In the genomic region with DNA sequence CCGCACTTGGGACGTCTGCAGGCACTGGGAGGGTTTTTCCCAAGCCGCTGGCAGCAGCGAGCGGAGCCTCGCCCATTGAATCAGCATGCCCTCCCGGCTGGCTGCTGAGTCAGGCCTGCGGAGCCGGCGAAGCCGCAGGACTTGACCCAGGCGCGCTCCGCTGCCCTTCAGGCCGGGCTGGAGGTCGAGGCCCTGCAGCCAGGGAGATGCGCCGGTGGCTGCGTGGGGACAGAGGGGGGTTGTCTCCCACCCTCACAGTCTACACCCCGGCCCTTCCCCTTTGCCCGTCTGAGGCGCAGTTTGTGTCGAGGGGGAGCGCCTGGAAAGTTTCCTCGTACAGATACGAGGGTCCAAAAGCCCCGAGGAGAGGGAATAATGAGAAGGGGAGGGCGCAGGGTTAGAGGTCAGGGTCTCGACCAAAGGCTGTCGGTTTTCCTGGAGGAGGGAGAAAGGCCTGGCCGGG, we compare ENCODE assay signal across 8 cellular contexts. TPM values are rescaled to one million over a fixed set of nuclear protein-coding genes. Genes with fewer than 3 reads are reported as not detected.
DNase-seq lines count a peak whose midpoint lies in the region; ATAC-seq and TF ChIP-seq lines count a peak whose summit lies in the region.

No MANE protein-coding gene starts in this region.

- no peak for TF ChIP-seq EP300 in sigmoid colon (IDR thresholded peaks at IDR 0.05)

- H3K4me1 ChIP-seq in NT2/D1 (ENCODE audit: insufficient read depth, insufficient read length), result peaks cover 16% of the 10 kb centered on the region
- H3K4me1 ChIP-seq in body of pancreas, result peaks cover 30% of the 10 kb centered on the region
- H3K4me1 ChIP-seq in sigmoid colon, result peaks cover 0 to 68% (median 57%) of the 10 kb centered on the region in 4 donors

- H3K27ac ChIP-seq in body of pancreas, result peak overlapping the region; percentile 76 to 97 (median 95)
- peak overlapping the region; percentile 97 to 100 (median 100) for H3K27ac ChIP-seq in sigmoid colon

- peak overlapping the region; percentile 92 for H3K9ac ChIP-seq in NT2/D1 (ENCODE audit: insufficient read length, low read depth)

- H3K4me3 ChIP-seq in NT2/D1 (ENCODE audit: insufficient read length, low read depth), result peak overlapping the region; percentile 82
- H3K4me3 ChIP-seq in body of pancreas, result peak overlapping the region; percentile 97 to 98
- peak overlapping the region; percentile 87 for H3K4me3 ChIP-seq in iPS-18c (ENCODE audit: insufficient read depth, low read depth, low read length)
- H3K4me3 ChIP-seq in sigmoid colon, result peak overlapping the region; percentile 78 to 96 (median 86)

- TF ChIP-seq POLR2A in body of pancreas (IDR thresholded peaks at IDR 0.05) (peak; percentile 24 to 73 (median 71)), sigmoid colon (IDR thresholded peaks at IDR 0.05) (peak in 1 of 2 donors; percentile 57)

- H3K27me3 ChIP-seq in NT2/D1 (ENCODE audit: insufficient read depth, insufficient read length) (no peaks in the 10 kb centered on the region), body of pancreas (no peaks in the 10 kb centered on the region), sigmoid colon (no peaks in the 10 kb centered on the region)

- H3K9me3 ChIP-seq in NT2/D1 (ENCODE audit: insufficient read depth, low read length), result no peaks in the 10 kb centered on the region
- H3K9me3 ChIP-seq in body of pancreas, result no peaks in the 10 kb centered on the region
- H3K9me3 ChIP-seq in iPS-18c (ENCODE audit: control insufficient read depth, insufficient read depth, low read length), result no peaks in the 10 kb centered on the region
- H3K9me3 ChIP-seq in sigmoid colon, result no peaks in the 10 kb centered on the region

- intact Hi-C loops in body of pancreas (cut with DNase I) (no loop called here), sigmoid colon (cut with DNase I) (loop anchor here (2.0 kb wide), 1 partner anchor 51 kb away; no protein-coding TSS in a partner anchor)

- DNase-seq in stimulated activated CD4-positive, alpha-beta T cell treated with anti-CD3 and anti-CD28 coated beads, Interleukin-15, amount 100 ng/mL, for 24 hours, result peak; percentile 41
- no peak for DNase-seq in stimulated activated CD4-positive, alpha-beta T cell treated with anti-CD3 and anti-CD28 coated beads, Interleukin-2, amount 100 ng/mL, for 48 hours
- DNase-seq in NT2/D1 (ENCODE audit: low read depth, low spot score), result no peak
- peak; percentile 68 to 81 (median 76) for DNase-seq in body of pancreas
- DNase-seq in sigmoid colon, result peak; percentile 90
- no peak for DNase-seq in NK-92 treated with Interleukin-12 subunit alpha and Interleukin-12 subunit beta, amount 100 ng/mL, for 24 hours (lab: John Stamatoyannopoulos, UW)
- no peak for DNase-seq in NCI-H2029 treated with DMSO at 0.1 percent for 48 hours (lab: John Stamatoyannopoulos, UW)

- H3K36me3 ChIP-seq in NT2/D1 (ENCODE audit: insufficient read depth, insufficient read length, low read length), result peaks cover 8% of the 10 kb centered on the region
- no peaks in the 10 kb centered on the region for H3K36me3 ChIP-seq in body of pancreas (replicated peaks in 1 of 2; ENCODE audit: insufficient read depth in 1 of 2, low read depth in 2 of 2)
- peaks cover 0 to 3% (median 0%) of the 10 kb centered on the region in 4 donors for H3K36me3 ChIP-seq in sigmoid colon

- 0 to 5% methylated on average over 2 to 31 of the region's 31 CpGs for WGBS in body of pancreas, 2 donors
- WGBS in sigmoid colon, 2 donors, result 4 to 12% methylated on average over 31 of the region's 31 CpGs

- peak; percentile 64 for ATAC-seq in body of pancreas

- no peak for TF ChIP-seq CTCF in body of pancreas (IDR thresholded peaks at IDR 0.05)
- no peak for TF ChIP-seq CTCF in sigmoid colon (IDR thresholded peaks at IDR 0.05)

RNA-seq across cellular contexts. Expression of gene KLC1, which starts 0.8 kb away (rescaled TPM):
- total RNA-seq in body of pancreas (100 to 1,000 TPM; 199 to 292 TPM), sigmoid colon (100 to 1,000 TPM; 216 to 399 (median 277) TPM)
- 10 to 100 TPM; 25.0 to 81.2 (median 37.8) TPM for polyA plus RNA-seq in sigmoid colon

Comparison
In these comparisons a context has a peak if more than half of its experiments do, and no peak if none do; other contexts are left out.
1. DNase-seq: peak in stimulated activated CD4-positive, alpha-beta T cell treated with anti-CD3 and anti-CD28 coated beads, Interleukin-15, amount 100 ng/mL, for 24 hours (single experiment), body of pancreas (4 of 4) and sigmoid colon (single experiment); none in stimulated activated CD4-positive, alpha-beta T cell treated with anti-CD3 and anti-CD28 coated beads, Interleukin-2, amount 100 ng/mL, for 48 hours (0 of 2), NT2/D1 (single experiment), NK-92 treated with Interleukin-12 subunit alpha and Interleukin-12 subunit beta, amount 100 ng/mL, for 24 hours (single experiment) and NCI-H2029 treated with DMSO at 0.1 percent for 48 hours (single experiment).
2. Peak in every context shown above with its lines, with median percentiles within 50 percentile points of each other: H3K4me3 ChIP-seq.